ENCODE assay signal across 1 cellular context in the genomic region with DNA sequence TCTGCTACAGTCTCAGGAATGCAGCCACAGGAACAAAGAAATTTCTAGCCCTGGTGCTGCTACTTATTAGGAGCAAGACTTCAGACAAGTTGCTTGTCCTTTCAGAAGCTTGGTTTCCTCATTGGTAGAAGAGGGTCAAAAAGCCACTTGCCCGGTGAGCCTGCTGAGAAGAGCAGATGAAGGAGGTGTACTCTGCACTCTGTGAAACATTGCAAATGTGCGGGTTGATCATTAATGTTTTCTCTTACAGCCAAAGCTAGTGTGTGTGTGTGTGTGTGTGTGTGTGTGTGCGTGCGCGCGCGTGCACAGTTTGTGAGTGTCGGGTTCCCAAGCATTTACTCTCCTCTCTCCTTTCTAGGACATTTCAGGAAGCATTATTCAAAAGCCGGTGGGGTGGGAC.
TF ChIP-seq lines count a peak whose summit lies in the region.

No MANE protein-coding gene starts in this region.

TF ChIP-seq in HepG2, 621 proteins besides CTCF, POLR2A, EP300 and RAD21 (continued from another document and continues in another):
- no peak for TF ChIP-seq ZBTB46 (CRISPR knock-in tag; IDR thresholded peaks at IDR 0.05; ENCODE audit: borderline replicate concordance)
- TF ChIP-seq PAF1 (CRISPR knock-in tag; IDR thresholded peaks at IDR 0.05), result no peak
- TF ChIP-seq PHB2 (IDR thresholded peaks at IDR 0.05; ENCODE audit: partially characterized antibody), result no peak
- TF ChIP-seq, protein P1, sequence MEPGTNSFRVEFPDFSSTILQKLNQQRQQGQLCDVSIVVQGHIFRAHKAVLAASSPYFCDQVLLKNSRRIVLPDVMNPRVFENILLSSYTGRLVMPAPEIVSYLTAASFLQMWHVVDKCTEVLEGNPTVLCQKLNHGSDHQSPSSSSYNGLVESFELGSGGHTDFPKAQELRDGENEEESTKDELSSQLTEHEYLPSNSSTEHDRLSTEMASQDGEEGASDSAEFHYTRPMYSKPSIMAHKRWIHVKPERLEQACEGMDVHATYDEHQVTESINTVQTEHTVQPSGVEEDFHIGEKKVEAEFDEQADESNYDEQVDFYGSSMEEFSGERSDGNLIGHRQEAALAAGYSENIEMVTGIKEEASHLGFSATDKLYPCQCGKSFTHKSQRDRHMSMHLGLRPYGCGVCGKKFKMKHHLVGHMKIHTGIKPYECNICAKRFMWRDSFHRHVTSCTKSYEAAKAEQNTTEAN (CRISPR knock-in tag; conservative IDR thresholded peaks at IDR 0.05), result peak; percentile 71; the same call in 1 of the 2 replicates
- 0 out of 2 replicates have a peak, but pooled peaks have one; percentile 16 for TF ChIP-seq CEBPB (IDR thresholded peaks at IDR 0.05; ENCODE audit: borderline replicate concordance, low read depth, low read length)
- no peak for TF ChIP-seq DNMT1 (CRISPR knock-in tag; IDR thresholded peaks at IDR 0.05)
- TF ChIP-seq FOXK2 (IDR thresholded peaks at IDR 0.05), result no peak
- 0 out of 2 replicates have a peak, but pooled peaks have one; percentile 40 for TF ChIP-seq ZSCAN21 (CRISPR knock-in tag; IDR thresholded peaks at IDR 0.05; ENCODE audit: borderline replicate concordance)
- peak; percentile 23; the same call in 1 of the 2 replicates for TF ChIP-seq TBX2 (CRISPR knock-in tag; IDR thresholded peaks at IDR 0.05; ENCODE audit: borderline replicate concordance)
- TF ChIP-seq SALL1 (CRISPR knock-in tag; IDR thresholded peaks at IDR 0.05), result 0 out of 2 replicates have a peak, but pooled peaks have one; percentile 43
- TF ChIP-seq LCORL (IDR thresholded peaks at IDR 0.05), result no peak
- TF ChIP-seq LCORL (CRISPR knock-in tag; IDR thresholded peaks at IDR 0.05), result 0 out of 2 replicates have a peak, but pooled peaks have one; percentile 40
- TF ChIP-seq YEATS2 (CRISPR knock-in tag; IDR thresholded peaks at IDR 0.05; ENCODE audit: borderline replicate concordance), result no peak
- no peak for TF ChIP-seq SYNCRIP (IDR thresholded peaks at IDR 0.05; ENCODE audit: insufficient read depth, low read depth, low read length)
- no peak for TF ChIP-seq TBP (CRISPR knock-in tag; IDR thresholded peaks at IDR 0.05)
- TF ChIP-seq ZNF674 (CRISPR knock-in tag; IDR thresholded peaks at IDR 0.05; ENCODE audit: low read depth), result no peak
- TF ChIP-seq PATZ1 (CRISPR knock-in tag; IDR thresholded peaks at IDR 0.05), result 0 out of 2 replicates have a peak, but pooled peaks have one; percentile 23
- 0 out of 2 replicates have a peak, but pooled peaks have one; percentile 38 for TF ChIP-seq FOXO4 (CRISPR knock-in tag; conservative IDR thresholded peaks at IDR 0.05)
- peak; percentile 33; the same call in 1 of the 2 replicates for TF ChIP-seq ZNF644 (CRISPR knock-in tag; IDR thresholded peaks at IDR 0.05; ENCODE audit: low read depth)
- TF ChIP-seq SRSF9 (IDR thresholded peaks at IDR 0.05; ENCODE audit: borderline replicate concordance, insufficient read depth, low read depth, low read length, poor library complexity, severe bottlenecking), result no peak
- no peak for TF ChIP-seq MTF1 (CRISPR knock-in tag; IDR thresholded peaks at IDR 0.05)
- TF ChIP-seq ZNF10 (CRISPR knock-in tag; IDR thresholded peaks at IDR 0.05; ENCODE audit: borderline replicate concordance, low read depth), result no peak
- TF ChIP-seq ZNF20 (CRISPR knock-in tag; IDR thresholded peaks at IDR 0.05), result no peak
- no peak for TF ChIP-seq PLRG1 (conservative IDR thresholded peaks at IDR 0.05)
- TF ChIP-seq, protein P2, sequence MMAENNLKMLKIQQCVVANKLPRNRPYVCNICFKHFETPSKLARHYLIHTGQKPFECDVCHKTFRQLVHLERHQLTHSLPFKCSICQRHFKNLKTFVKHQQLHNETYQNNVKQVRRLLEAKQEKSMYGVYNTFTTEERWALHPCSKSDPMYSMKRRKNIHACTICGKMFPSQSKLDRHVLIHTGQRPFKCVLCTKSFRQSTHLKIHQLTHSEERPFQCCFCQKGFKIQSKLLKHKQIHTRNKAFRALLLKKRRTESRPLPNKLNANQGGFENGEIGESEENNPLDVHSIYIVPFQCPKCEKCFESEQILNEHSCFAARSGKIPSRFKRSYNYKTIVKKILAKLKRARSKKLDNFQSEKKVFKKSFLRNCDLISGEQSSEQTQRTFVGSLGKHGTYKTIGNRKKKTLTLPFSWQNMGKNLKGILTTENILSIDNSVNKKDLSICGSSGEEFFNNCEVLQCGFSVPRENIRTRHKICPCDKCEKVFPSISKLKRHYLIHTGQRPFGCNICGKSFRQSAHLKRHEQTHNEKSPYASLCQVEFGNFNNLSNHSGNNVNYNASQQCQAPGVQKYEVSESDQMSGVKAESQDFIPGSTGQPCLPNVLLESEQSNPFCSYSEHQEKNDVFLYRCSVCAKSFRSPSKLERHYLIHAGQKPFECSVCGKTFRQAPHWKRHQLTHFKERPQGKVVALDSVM (CRISPR knock-in tag; IDR thresholded peaks at IDR 0.05), result no peak
- TF ChIP-seq SKIL (CRISPR knock-in tag; IDR thresholded peaks at IDR 0.05; ENCODE audit: borderline replicate concordance), result no peak
- TF ChIP-seq ZNF101 (CRISPR knock-in tag; IDR thresholded peaks at IDR 0.05; ENCODE audit: borderline replicate concordance, low read depth), result no peak
- no peak for TF ChIP-seq FOXA1 (IDR thresholded peaks at IDR 0.05)
- 0 out of 2 replicates have a peak, but pooled peaks have one; percentile 7 for TF ChIP-seq FOXA1 (CRISPR knock-in tag; IDR thresholded peaks at IDR 0.05)
- TF ChIP-seq, protein P3, sequence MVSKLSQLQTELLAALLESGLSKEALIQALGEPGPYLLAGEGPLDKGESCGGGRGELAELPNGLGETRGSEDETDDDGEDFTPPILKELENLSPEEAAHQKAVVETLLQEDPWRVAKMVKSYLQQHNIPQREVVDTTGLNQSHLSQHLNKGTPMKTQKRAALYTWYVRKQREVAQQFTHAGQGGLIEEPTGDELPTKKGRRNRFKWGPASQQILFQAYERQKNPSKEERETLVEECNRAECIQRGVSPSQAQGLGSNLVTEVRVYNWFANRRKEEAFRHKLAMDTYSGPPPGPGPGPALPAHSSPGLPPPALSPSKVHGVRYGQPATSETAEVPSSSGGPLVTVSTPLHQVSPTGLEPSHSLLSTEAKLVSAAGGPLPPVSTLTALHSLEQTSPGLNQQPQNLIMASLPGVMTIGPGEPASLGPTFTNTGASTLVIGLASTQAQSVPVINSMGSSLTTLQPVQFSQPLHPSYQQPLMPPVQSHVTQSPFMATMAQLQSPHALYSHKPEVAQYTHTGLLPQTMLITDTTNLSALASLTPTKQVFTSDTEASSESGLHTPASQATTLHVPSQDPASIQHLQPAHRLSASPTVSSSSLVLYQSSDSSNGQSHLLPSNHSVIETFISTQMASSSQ (IDR thresholded peaks at IDR 0.05; ENCODE audit: low read depth), result peak; percentile 96
- TF ChIP-seq, protein P3 (CRISPR knock-in tag; IDR thresholded peaks at IDR 0.05; ENCODE audit: borderline replicate concordance), result peak; percentile 95
- no peak for TF ChIP-seq ZNF576 (CRISPR knock-in tag; IDR thresholded peaks at IDR 0.05)
- TF ChIP-seq HNF4G (IDR thresholded peaks at IDR 0.05; ENCODE audit: borderline replicate concordance, low read depth, low read length), result peak; percentile 63
- no peak for TF ChIP-seq HNF4G (CRISPR knock-in tag; IDR thresholded peaks at IDR 0.05; ENCODE audit: borderline replicate concordance, low read depth)
- TF ChIP-seq NONO (IDR thresholded peaks at IDR 0.05), result no peak
- 0 out of 2 replicates have a peak, but pooled peaks have one; percentile 40 for TF ChIP-seq NONO (CRISPR knock-in tag; conservative IDR thresholded peaks at IDR 0.05)
- no peak for TF ChIP-seq ZNF264 (CRISPR knock-in tag; IDR thresholded peaks at IDR 0.05)
- TF ChIP-seq STAT6 (CRISPR knock-in tag; IDR thresholded peaks at IDR 0.05; ENCODE audit: borderline replicate concordance), result no peak
- TF ChIP-seq ZNF225 (CRISPR knock-in tag; IDR thresholded peaks at IDR 0.05), result no peak
- TF ChIP-seq ZMYM3 (CRISPR knock-in tag; IDR thresholded peaks at IDR 0.05), result no peak
- no peak for TF ChIP-seq MZF1 (CRISPR knock-in tag; IDR thresholded peaks at IDR 0.05; ENCODE audit: borderline replicate concordance)
- no peak for TF ChIP-seq EZH2 (conservative IDR thresholded peaks at IDR 0.05; ENCODE audit: low read depth, low read length)
- TF ChIP-seq HDAC1 (CRISPR knock-in tag; IDR thresholded peaks at IDR 0.05), result peak; percentile 43; the same call in 1 of the 2 replicates
- TF ChIP-seq MIER2 (CRISPR knock-in tag; IDR thresholded peaks at IDR 0.05), result no peak
